Comparison of ENCODE assay signal across 1 cellular context in genomic region chr9:130461218-130461630, GRCh38.
TF ChIP-seq lines count a peak whose summit lies in the region.

No MANE protein-coding gene starts in this region.

TF ChIP-seq in HepG2, 621 proteins besides CTCF, POLR2A, EP300 and RAD21 (continued from another document and continues in another):
- TF ChIP-seq ZNF280D (CRISPR knock-in tag; IDR thresholded peaks at IDR 0.05) = no peak
- no peak for TF ChIP-seq ZNF124 (CRISPR knock-in tag; IDR thresholded peaks at IDR 0.05)
- TF ChIP-seq ZNF569 (CRISPR knock-in tag; IDR thresholded peaks at IDR 0.05; ENCODE audit: borderline replicate concordance) = no peak
- TF ChIP-seq, protein P1, sequence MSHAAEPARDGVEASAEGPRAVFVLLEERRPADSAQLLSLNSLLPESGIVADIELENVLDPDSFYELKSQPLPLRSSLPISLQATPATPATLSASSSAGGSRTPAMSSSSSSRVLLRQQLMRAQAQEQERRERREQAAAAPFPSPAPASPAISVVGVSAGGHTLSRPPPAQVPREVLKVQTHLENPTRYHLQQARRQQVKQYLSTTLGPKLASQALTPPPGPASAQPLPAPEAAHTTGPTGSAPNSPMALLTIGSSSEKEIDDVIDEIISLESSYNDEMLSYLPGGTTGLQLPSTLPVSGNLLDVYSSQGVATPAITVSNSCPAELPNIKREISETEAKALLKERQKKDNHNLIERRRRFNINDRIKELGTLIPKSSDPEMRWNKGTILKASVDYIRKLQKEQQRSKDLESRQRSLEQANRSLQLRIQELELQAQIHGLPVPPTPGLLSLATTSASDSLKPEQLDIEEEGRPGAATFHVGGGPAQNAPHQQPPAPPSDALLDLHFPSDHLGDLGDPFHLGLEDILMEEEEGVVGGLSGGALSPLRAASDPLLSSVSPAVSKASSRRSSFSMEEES (CRISPR knock-in tag; IDR thresholded peaks at IDR 0.05) = no peak
- no peak for TF ChIP-seq IKZF4 (CRISPR knock-in tag; IDR thresholded peaks at IDR 0.05; ENCODE audit: borderline replicate concordance, low read depth, not compliant biosample characterization)
- TF ChIP-seq ZFP91 (CRISPR knock-in tag; IDR thresholded peaks at IDR 0.05; ENCODE audit: borderline replicate concordance) = 0 out of 2 replicates have a peak, but pooled peaks have one; percentile 18
- TF ChIP-seq ZNF747 (CRISPR knock-in tag; IDR thresholded peaks at IDR 0.05; ENCODE audit: borderline replicate concordance) = no peak
- TF ChIP-seq, protein P2, sequence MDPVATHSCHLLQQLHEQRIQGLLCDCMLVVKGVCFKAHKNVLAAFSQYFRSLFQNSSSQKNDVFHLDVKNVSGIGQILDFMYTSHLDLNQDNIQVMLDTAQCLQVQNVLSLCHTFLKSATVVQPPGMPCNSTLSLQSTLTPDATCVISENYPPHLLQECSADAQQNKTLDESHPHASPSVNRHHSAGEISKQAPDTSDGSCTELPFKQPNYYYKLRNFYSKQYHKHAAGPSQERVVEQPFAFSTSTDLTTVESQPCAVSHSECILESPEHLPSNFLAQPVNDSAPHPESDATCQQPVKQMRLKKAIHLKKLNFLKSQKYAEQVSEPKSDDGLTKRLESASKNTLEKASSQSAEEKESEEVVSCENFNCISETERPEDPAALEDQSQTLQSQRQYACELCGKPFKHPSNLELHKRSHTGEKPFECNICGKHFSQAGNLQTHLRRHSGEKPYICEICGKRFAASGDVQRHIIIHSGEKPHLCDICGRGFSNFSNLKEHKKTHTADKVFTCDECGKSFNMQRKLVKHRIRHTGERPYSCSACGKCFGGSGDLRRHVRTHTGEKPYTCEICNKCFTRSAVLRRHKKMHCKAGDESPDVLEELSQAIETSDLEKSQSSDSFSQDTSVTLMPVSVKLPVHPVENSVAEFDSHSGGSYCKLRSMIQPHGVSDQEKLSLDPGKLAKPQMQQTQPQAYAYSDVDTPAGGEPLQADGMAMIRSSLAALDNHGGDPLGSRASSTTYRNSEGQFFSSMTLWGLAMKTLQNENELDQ (CRISPR knock-in tag; IDR thresholded peaks at IDR 0.05; ENCODE audit: borderline replicate concordance) = no peak
- no peak for TF ChIP-seq LCORL (IDR thresholded peaks at IDR 0.05)
- no peak for TF ChIP-seq LCORL (CRISPR knock-in tag; IDR thresholded peaks at IDR 0.05)
- no peak for TF ChIP-seq RFX5 (IDR thresholded peaks at IDR 0.05; ENCODE audit: low read depth, low read length)
- TF ChIP-seq, protein P3, sequence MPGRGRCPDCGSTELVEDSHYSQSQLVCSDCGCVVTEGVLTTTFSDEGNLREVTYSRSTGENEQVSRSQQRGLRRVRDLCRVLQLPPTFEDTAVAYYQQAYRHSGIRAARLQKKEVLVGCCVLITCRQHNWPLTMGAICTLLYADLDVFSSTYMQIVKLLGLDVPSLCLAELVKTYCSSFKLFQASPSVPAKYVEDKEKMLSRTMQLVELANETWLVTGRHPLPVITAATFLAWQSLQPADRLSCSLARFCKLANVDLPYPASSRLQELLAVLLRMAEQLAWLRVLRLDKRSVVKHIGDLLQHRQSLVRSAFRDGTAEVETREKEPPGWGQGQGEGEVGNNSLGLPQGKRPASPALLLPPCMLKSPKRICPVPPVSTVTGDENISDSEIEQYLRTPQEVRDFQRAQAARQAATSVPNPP (CRISPR knock-in tag; IDR thresholded peaks at IDR 0.05) = no peak
- TF ChIP-seq, protein P4, sequence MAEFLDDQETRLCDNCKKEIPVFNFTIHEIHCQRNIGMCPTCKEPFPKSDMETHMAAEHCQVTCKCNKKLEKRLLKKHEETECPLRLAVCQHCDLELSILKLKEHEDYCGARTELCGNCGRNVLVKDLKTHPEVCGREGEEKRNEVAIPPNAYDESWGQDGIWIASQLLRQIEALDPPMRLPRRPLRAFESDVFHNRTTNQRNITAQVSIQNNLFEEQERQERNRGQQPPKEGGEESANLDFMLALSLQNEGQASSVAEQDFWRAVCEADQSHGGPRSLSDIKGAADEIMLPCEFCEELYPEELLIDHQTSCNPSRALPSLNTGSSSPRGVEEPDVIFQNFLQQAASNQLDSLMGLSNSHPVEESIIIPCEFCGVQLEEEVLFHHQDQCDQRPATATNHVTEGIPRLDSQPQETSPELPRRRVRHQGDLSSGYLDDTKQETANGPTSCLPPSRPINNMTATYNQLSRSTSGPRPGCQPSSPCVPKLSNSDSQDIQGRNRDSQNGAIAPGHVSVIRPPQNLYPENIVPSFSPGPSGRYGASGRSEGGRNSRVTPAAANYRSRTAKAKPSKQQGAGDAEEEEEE (CRISPR knock-in tag; IDR thresholded peaks at IDR 0.05; ENCODE audit: borderline replicate concordance) = no peak
- no peak for TF ChIP-seq ZNF788 (CRISPR knock-in tag; IDR thresholded peaks at IDR 0.05; ENCODE audit: borderline replicate concordance)
- TF ChIP-seq KDM2A (CRISPR knock-in tag; IDR thresholded peaks at IDR 0.05; ENCODE audit: borderline replicate concordance, low read depth) = peak; percentile 66; the same call in 1 of the 2 replicates
- no peak for TF ChIP-seq FIP1L1 (IDR thresholded peaks at IDR 0.05; ENCODE audit: borderline replicate concordance, insufficient read depth, low read depth, low read length)
- TF ChIP-seq EHMT2 (IDR thresholded peaks at IDR 0.05; ENCODE audit: borderline replicate concordance, low read depth, low read length) = no peak
- peak; percentile 68 for TF ChIP-seq RBM39 (IDR thresholded peaks at IDR 0.05; ENCODE audit: low read depth, low read length, poor library complexity, severe bottlenecking)
- no peak for TF ChIP-seq NR2F2 (IDR thresholded peaks at IDR 0.05; ENCODE audit: borderline replicate concordance, low read depth)
- TF ChIP-seq GATAD1 (CRISPR knock-in tag; IDR thresholded peaks at IDR 0.05) = no peak
- TF ChIP-seq ETV6 (CRISPR knock-in tag; conservative IDR thresholded peaks at IDR 0.05) = no peak
- TF ChIP-seq HOXD1 (CRISPR knock-in tag; IDR thresholded peaks at IDR 0.05) = no peak
- no peak for TF ChIP-seq RFXANK (CRISPR knock-in tag; IDR thresholded peaks at IDR 0.05)
- TF ChIP-seq ERF (CRISPR knock-in tag; IDR thresholded peaks at IDR 0.05) = no peak
- no peak for TF ChIP-seq HIVEP1 (CRISPR knock-in tag; IDR thresholded peaks at IDR 0.05)
- TF ChIP-seq IRX3 (CRISPR knock-in tag; IDR thresholded peaks at IDR 0.05; ENCODE audit: borderline replicate concordance, low read depth) = no peak
- TF ChIP-seq, protein P5, sequence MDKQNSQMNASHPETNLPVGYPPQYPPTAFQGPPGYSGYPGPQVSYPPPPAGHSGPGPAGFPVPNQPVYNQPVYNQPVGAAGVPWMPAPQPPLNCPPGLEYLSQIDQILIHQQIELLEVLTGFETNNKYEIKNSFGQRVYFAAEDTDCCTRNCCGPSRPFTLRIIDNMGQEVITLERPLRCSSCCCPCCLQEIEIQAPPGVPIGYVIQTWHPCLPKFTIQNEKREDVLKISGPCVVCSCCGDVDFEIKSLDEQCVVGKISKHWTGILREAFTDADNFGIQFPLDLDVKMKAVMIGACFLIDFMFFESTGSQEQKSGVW (CRISPR knock-in tag; IDR thresholded peaks at IDR 0.05; ENCODE audit: borderline replicate concordance) = no peak
- no peak for TF ChIP-seq SATB2 (CRISPR knock-in tag; IDR thresholded peaks at IDR 0.05)
- TF ChIP-seq MTF1 (CRISPR knock-in tag; IDR thresholded peaks at IDR 0.05) = no peak
- TF ChIP-seq ZNF775 (CRISPR knock-in tag; IDR thresholded peaks at IDR 0.05; ENCODE audit: borderline replicate concordance) = no peak
- TF ChIP-seq XBP1 (CRISPR knock-in tag; IDR thresholded peaks at IDR 0.05) = no peak
- no peak for TF ChIP-seq ZFP1 (CRISPR knock-in tag; IDR thresholded peaks at IDR 0.05)
- TF ChIP-seq GATA4 (IDR thresholded peaks at IDR 0.05; ENCODE audit: borderline replicate concordance, low read depth) = no peak
- TF ChIP-seq ZBTB1 (CRISPR knock-in tag; IDR thresholded peaks at IDR 0.05; ENCODE audit: borderline replicate concordance) = no peak
- no peak for TF ChIP-seq BRD4 (CRISPR knock-in tag; IDR thresholded peaks at IDR 0.05)
- no peak for TF ChIP-seq KLF15 (CRISPR knock-in tag; IDR thresholded peaks at IDR 0.05; ENCODE audit: borderline replicate concordance)
- no peak for TF ChIP-seq ZNF749 (CRISPR knock-in tag; IDR thresholded peaks at IDR 0.05; ENCODE audit: borderline replicate concordance)
- no peak for TF ChIP-seq KLF13 (CRISPR knock-in tag; IDR thresholded peaks at IDR 0.05)
- TF ChIP-seq, protein P6, sequence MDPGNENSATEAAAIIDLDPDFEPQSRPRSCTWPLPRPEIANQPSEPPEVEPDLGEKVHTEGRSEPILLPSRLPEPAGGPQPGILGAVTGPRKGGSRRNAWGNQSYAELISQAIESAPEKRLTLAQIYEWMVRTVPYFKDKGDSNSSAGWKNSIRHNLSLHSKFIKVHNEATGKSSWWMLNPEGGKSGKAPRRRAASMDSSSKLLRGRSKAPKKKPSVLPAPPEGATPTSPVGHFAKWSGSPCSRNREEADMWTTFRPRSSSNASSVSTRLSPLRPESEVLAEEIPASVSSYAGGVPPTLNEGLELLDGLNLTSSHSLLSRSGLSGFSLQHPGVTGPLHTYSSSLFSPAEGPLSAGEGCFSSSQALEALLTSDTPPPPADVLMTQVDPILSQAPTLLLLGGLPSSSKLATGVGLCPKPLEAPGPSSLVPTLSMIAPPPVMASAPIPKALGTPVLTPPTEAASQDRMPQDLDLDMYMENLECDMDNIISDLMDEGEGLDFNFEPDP (CRISPR knock-in tag; conservative IDR thresholded peaks at IDR 0.05) = no peak
- TF ChIP-seq KDM5A (IDR thresholded peaks at IDR 0.05; ENCODE audit: borderline replicate concordance, low read length) = no peak
- no peak; the same call in 1 of the 2 replicates for TF ChIP-seq KAT8 (CRISPR knock-in tag; IDR thresholded peaks at IDR 0.05)
- TF ChIP-seq ZNF720 (CRISPR knock-in tag; IDR thresholded peaks at IDR 0.05) = no peak
- TF ChIP-seq ZFP41 (CRISPR knock-in tag; IDR thresholded peaks at IDR 0.05; ENCODE audit: borderline replicate concordance) = peak; percentile 63; the same call in 1 of the 2 replicates
- no peak for TF ChIP-seq ZNF143 (CRISPR knock-in tag; IDR thresholded peaks at IDR 0.05)
- TF ChIP-seq TMF1 (CRISPR knock-in tag; IDR thresholded peaks at IDR 0.05; ENCODE audit: low read depth) = no peak
- peak; percentile 40; the same call in 1 of the 2 replicates for TF ChIP-seq NFKB2 (CRISPR knock-in tag; IDR thresholded peaks at IDR 0.05; ENCODE audit: borderline replicate concordance)
- TF ChIP-seq TARDBP (CRISPR knock-in tag; IDR thresholded peaks at IDR 0.05) = peak; percentile 33; the same call in 1 of the 2 replicates
- TF ChIP-seq, protein P7, sequence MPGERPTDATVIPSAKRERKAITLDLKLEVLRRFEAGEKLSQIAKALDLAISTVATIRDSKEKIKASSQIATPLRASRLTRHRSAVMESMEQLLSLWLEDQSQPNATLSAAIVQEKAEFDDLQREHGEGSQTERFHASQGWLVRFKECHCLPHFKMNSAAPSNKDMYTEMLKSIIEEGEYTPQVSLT (CRISPR knock-in tag; IDR thresholded peaks at IDR 0.05; ENCODE audit: borderline replicate concordance, low read depth) = no peak
- TF ChIP-seq SUZ12 (IDR thresholded peaks at IDR 0.05; ENCODE audit: low read depth, low read length) = no peak
- no peak for TF ChIP-seq SAFB2 (CRISPR knock-in tag; IDR thresholded peaks at IDR 0.05; ENCODE audit: borderline replicate concordance, low read depth)
- no peak for TF ChIP-seq KDM3A (CRISPR knock-in tag; IDR thresholded peaks at IDR 0.05; ENCODE audit: low read depth)
- no peak for TF ChIP-seq XRCC5 (optimal IDR thresholded peaks at IDR 0.05; ENCODE audit: low read length)
- no peak for TF ChIP-seq E2F2 (CRISPR knock-in tag; IDR thresholded peaks at IDR 0.05; ENCODE audit: borderline replicate concordance)
- no peak for TF ChIP-seq ARNTL (CRISPR knock-in tag; IDR thresholded peaks at IDR 0.05)
